23 cellular contexts compared by ENCODE assay signal in genomic region chr3:53324011-53324544, GRCh38. TPM values are rescaled to one million over a fixed set of nuclear protein-coding genes. Genes with fewer than 3 reads are reported as not detected.
DNase-seq lines count a peak whose midpoint lies in the region; ATAC-seq and TF ChIP-seq lines count a peak whose summit lies in the region.
"Had no signal": no experiment of that assay in that cellular context is flagged by ENCODE, and none has a peak within 500 bp of the region (broad histone marks: within the 10 kb centered on the region; RNA-seq: fewer than 3 reads in every experiment).

No MANE protein-coding gene starts in this region.

- intact Hi-C loops in stomach (cut with DNase I; ENCODE audit: low total_unique reads): no loop called here

- 28% methylated on average over 5 of the region's 5 CpGs for whole genome bisulfite sequencing in smooth muscle cell (ENCODE audit: low lambda C conversion rate)
- WGBS in stomach, 5 donors: 20 to 50% (median 31%) methylated on average over 5 of the region's 5 CpGs

- no peak for TF ChIP-seq POLR2A in stomach (IDR thresholded peaks at IDR 0.05)

- peaks cover 8% of the 10 kb centered on the region for H3K4me1 Mint-ChIP-seq in glutamatergic neuron (ENCODE audit: low read depth, unreplicated experiment)

- no peak overlapping the region for H2AFZ ChIP-seq in smooth muscle cell (ENCODE audit: low read depth)

- H3K79me2 ChIP-seq in smooth muscle cell (ENCODE audit: low read depth): peaks cover 77% of the 10 kb centered on the region

- H3K4me3 ChIP-seq in smooth muscle cell (no peak overlapping the region), stomach (no peak overlapping the region)
- H3K4me3 ChIP-seq: adrenal gland, SJSA1, upper lobe of left lung had no signal

- peaks cover 7% of the 10 kb centered on the region for H3K36me3 Mint-ChIP-seq in glutamatergic neuron (ENCODE audit: unreplicated experiment)

- TF ChIP-seq EP300 in stomach (IDR thresholded peaks at IDR 0.05): no peak

- H3K9me3 ChIP-seq in smooth muscle cell (replicated peaks; ENCODE audit: low read depth): no peaks in the 10 kb centered on the region
- H3K9me3 ChIP-seq in stomach: no peaks in the 10 kb centered on the region
- H3K9me3 ChIP-seq: adrenal gland, SJSA1, upper lobe of left lung had no signal

- peaks cover 97% of the 10 kb centered on the region for H4K20me1 ChIP-seq in smooth muscle cell (ENCODE audit: low read depth)

- DNase-seq in LHCN-M2 (ENCODE audit: low read depth) (peak; percentile 32), glutamatergic neuron (no peak), left lobe of liver (ENCODE audit: low spot score) (no peak), smooth muscle cell (lab: John Stamatoyannopoulos, UW; ENCODE audit: unreplicated experiment) (no peak), stomach (no peak), COLO668 (lab: John Stamatoyannopoulos, UW; ENCODE audit: unreplicated experiment) (no peak)
- DNase-seq in central memory CD4-positive, alpha-beta T cell: no peak
- DNase-seq: activated CD4-positive, CD25-positive, alpha-beta regulatory T cell; activated naive CD4-positive, alpha-beta T cell treated with anti-CD3 and anti-CD28 coated beads for 36 hours; activated T-cell treated with anti-CD3 and anti-CD28 coated beads, Interleukin-2, amount 50 U/mL, for 72 hours; adrenal gland; effector CD4-positive, alpha-beta T cell; foreskin fibroblast; GOT3; IMR-90; naive thymus-derived CD8-positive, alpha-beta T cell; NCI-H2029 treated with DMSO at 0.1 percent for 48 hours; NCI-H2227 treated with DMSO at 0.1 percent for 48 hours; NCI-H69; stimulated activated CD4-positive, alpha-beta T cell treated with anti-CD3 and anti-CD28 coated beads, Interleukin-2, amount 100 ng/mL, for 48 hours; upper lobe of left lung had no signal

- H3K27me3 Mint-ChIP-seq in glutamatergic neuron (ENCODE audit: unreplicated experiment): no peaks in the 10 kb centered on the region
- H3K27me3 Mint-ChIP-seq: brain; naive thymus-derived CD8-positive, alpha-beta T cell had no signal

- H3K9ac ChIP-seq in smooth muscle cell (ENCODE audit: low read depth): no peak overlapping the region

- H3K36me3 ChIP-seq in smooth muscle cell (ENCODE audit: low read depth) (peaks cover 6% of the 10 kb centered on the region), stomach (peaks cover 0 to 38% (median 26%) of the 10 kb centered on the region in 4 donors)
- H3K36me3 ChIP-seq: adrenal gland had no signal

- H3K27ac Mint-ChIP-seq in glutamatergic neuron (ENCODE audit: unreplicated experiment): peak overlapping the region; percentile 55
- H3K27ac Mint-ChIP-seq: activated naive CD4-positive, alpha-beta T cell treated with anti-CD3 and anti-CD28 coated beads for 36 hours had no signal

- H3K27ac ChIP-seq in smooth muscle cell (ENCODE audit: low read depth) (no peak overlapping the region), stomach (no peak overlapping the region)
- H3K27ac ChIP-seq: SJSA1, upper lobe of left lung had no signal

- TF ChIP-seq CTCF in glutamatergic neuron (IDR thresholded peaks at IDR 0.05; ENCODE audit: partially characterized antibody, unreplicated experiment): no peak
- no peak for TF ChIP-seq CTCF in smooth muscle cell (IDR thresholded peaks at IDR 0.05; ENCODE audit: borderline replicate concordance, insufficient read depth, poor library complexity, severe bottlenecking)
- TF ChIP-seq CTCF in stomach (IDR thresholded peaks at IDR 0.05): no peak

- peak overlapping the region; percentile 32 for H3K4me2 ChIP-seq in smooth muscle cell

- no peak overlapping the region for H3K4me3 Mint-ChIP-seq in glutamatergic neuron (ENCODE audit: unreplicated experiment)
- H3K4me3 Mint-ChIP-seq: activated naive CD4-positive, alpha-beta T cell treated with anti-CD3 and anti-CD28 coated beads for 36 hours; activated T-cell treated with anti-CD3 and anti-CD28 coated beads, Interleukin-2, amount 50 U/mL, for 72 hours; brain had no signal

- H3K4me1 ChIP-seq in smooth muscle cell (ENCODE audit: low read depth): no peaks in the 10 kb centered on the region
- peaks cover 6 to 52% (median 28%) of the 10 kb centered on the region in 4 donors for H3K4me1 ChIP-seq in stomach

- peaks cover 7% of the 10 kb centered on the region for H3F3A ChIP-seq in smooth muscle cell (ENCODE audit: low read depth)

- peaks cover 2% of the 10 kb centered on the region for H3K9me3 Mint-ChIP-seq in glutamatergic neuron (ENCODE audit: unreplicated experiment)
- H3K9me3 Mint-ChIP-seq: activated naive CD4-positive, alpha-beta T cell treated with anti-CD3 and anti-CD28 coated beads for 36 hours; activated T-cell treated with anti-CD3 and anti-CD28 coated beads, Interleukin-2, amount 50 U/mL, for 72 hours; naive thymus-derived CD8-positive, alpha-beta T cell had no signal

- H3K27me3 ChIP-seq in smooth muscle cell (ENCODE audit: low read depth) (no peaks in the 10 kb centered on the region), stomach (no peaks in the 10 kb centered on the region)
- H3K27me3 ChIP-seq: adrenal gland, SJSA1, upper lobe of left lung had no signal

- ATAC-seq in left lobe of liver: peak; percentile 60
- ATAC-seq: activated T-cell treated with anti-CD3 and anti-CD28 coated beads, Interleukin-2, amount 50 U/mL, for 72 hours; naive thymus-derived CD8-positive, alpha-beta T cell had no signal

RNA-seq across cellular contexts. Expression of gene DCP1A, which starts 23.3 kb away (rescaled TPM):
- total RNA-seq in LHCN-M2 (2014; rRNA removed) (12.2 and 13.4 TPM in 2 replicates), glutamatergic neuron (ENCODE audit: unreplicated experiment) (41.6 TPM), left lobe of liver (5.9 TPM), smooth muscle cell (24.7 and 29.6 TPM in 2 replicates), stomach (10 to 100 TPM; 10.7 to 20.6 (median 14.3) TPM)
- 4.6 TPM for polyA plus RNA-seq in LHCN-M2 (2012)
- polyA plus RNA-seq in smooth muscle cell (43.5 and 51.3 TPM in 2 replicates), stomach (1 to 10 TPM; 4.5 to 8.7 (median 4.6) TPM)
